8 cellular contexts compared by ENCODE assay signal in genomic region chr14:103333754-103334643, GRCh38. TPM values are rescaled to one million over a fixed set of nuclear protein-coding genes. Genes with fewer than 3 reads are reported as not detected.
DNase-seq lines count a peak whose midpoint lies in the region; ATAC-seq and TF ChIP-seq lines count a peak whose summit lies in the region.

EIF5 (plus strand) TSS chr14:103334237; CDS start chr14:103335861, 1,624 bp downstream.

- H3K27me3 Mint-ChIP-seq in CD4-positive, alpha-beta T cell = peaks cover 4% of the 10 kb centered on the region
- H3K27me3 Mint-ChIP-seq in activated CD4-positive, alpha-beta memory T cell treated with anti-CD3 and anti-CD28 coated beads for 36 hours = peaks cover 1% of the 10 kb centered on the region

- CTCF ChIA-PET in CD4-positive, alpha-beta T cell (lab: Charles Lee) = interaction anchor here (0.6 to 3.3 kb wide), 6 partner anchors 41 to 57 kb away, joined by 3 to 14 read pairs (median 3); partner anchors contain the start of gene MARK3
- CTCF ChIA-PET in activated CD4-positive, alpha-beta memory T cell treated with anti-CD3 and anti-CD28 coated beads for 36 hours (lab: Charles Lee) = interaction anchor here (1.2 to 1.8 kb wide), 4 partner anchors 10 to 57 kb away, joined by 3 to 9 read pairs (median 4); no protein-coding TSS in a partner anchor

- intact Hi-C loops in CD4-positive, alpha-beta T cell (cut with DNase I, micrococcal nuclease) = loop anchor here in 1 of 2 experiments (1.0 to 10.0 kb wide), 6 partner anchors 51 to 1032 kb away; partner anchors contain the start of genes BAG5, CINP, COA8 and MARK3
- intact Hi-C loops in activated CD4-positive, alpha-beta memory T cell treated with anti-CD3 and anti-CD28 coated beads for 36 hours (cut with micrococcal nuclease) = loop anchor here (1.0 to 10.0 kb wide), 4 partner anchors 51 to 1572 kb away; partner anchors contain the start of genes CKB, HSP90AA1, MARK3 and PPP2R5C
- intact Hi-C loops in dorsolateral prefrontal cortex (cut with DNase I) (loop anchor here (1.0 kb wide), 1 partner anchor 51 kb away; the partner anchor contains the start of gene MARK3 (in 2 of the 2)), right lobe of liver (cut with DNase I) (no loop called here)

- peak within 1 kb of the TSS; percentile 59 to 99 (median 94) for H3K4me3 ChIP-seq in dorsolateral prefrontal cortex
- H3K4me3 ChIP-seq in right lobe of liver = peak within 1 kb of the TSS; percentile 91

- H3K4me1 Mint-ChIP-seq in CD4-positive, alpha-beta T cell (ENCODE audit: low read depth) = peaks cover 53% of the 10 kb centered on the region
- peaks cover 47% of the 10 kb centered on the region for H3K4me1 Mint-ChIP-seq in activated CD4-positive, alpha-beta memory T cell treated with anti-CD3 and anti-CD28 coated beads for 36 hours (ENCODE audit: low read depth)

- H3K9me3 Mint-ChIP-seq in CD4-positive, alpha-beta T cell = no peaks in the 10 kb centered on the region
- no peaks in the 10 kb centered on the region for H3K9me3 Mint-ChIP-seq in activated CD4-positive, alpha-beta memory T cell treated with anti-CD3 and anti-CD28 coated beads for 36 hours

- H3K36me3 Mint-ChIP-seq in CD4-positive, alpha-beta T cell (ENCODE audit: low read depth) = peaks cover 49% of the 10 kb centered on the region
- peaks cover 42% of the 10 kb centered on the region for H3K36me3 Mint-ChIP-seq in activated CD4-positive, alpha-beta memory T cell treated with anti-CD3 and anti-CD28 coated beads for 36 hours

- 0% methylated on average over 4 of the region's 103 CpGs for WGBS in right lobe of liver (ENCODE audit: insufficient coverage, low coverage, low lambda C conversion rate, missing lambda C conversion rate)

- TF ChIP-seq POLR2A in right lobe of liver (IDR thresholded peaks at IDR 0.05) = peak; percentile 100

- H3K4me1 ChIP-seq in right lobe of liver = peaks cover 0 to 35% (median 15%) of the 10 kb centered on the region in 4 donors

- POLR2A ChIA-PET in CD4-positive, alpha-beta T cell (lab: Charles Lee) = interaction anchor here (0.7 to 3.7 kb wide), 17 partner anchors 9 to 1966 kb away, joined by 3 to 51 read pairs (median 4); partner anchors contain the start of genes BAG5, MARK3 and XRCC3
- POLR2A ChIA-PET in activated CD4-positive, alpha-beta memory T cell treated with anti-CD3 and anti-CD28 coated beads for 36 hours (lab: Charles Lee) = interaction anchor here (0.8 to 2.7 kb wide), 5 partner anchors 9 to 1246 kb away, joined by 3 to 14 read pairs (median 8); partner anchors contain the start of gene MARK3

- no peaks in the 10 kb centered on the region for H3K9me3 ChIP-seq in CD4-positive, alpha-beta T cell (ENCODE audit: control insufficient read depth, low read length)
- no peaks in the 10 kb centered on the region for H3K9me3 ChIP-seq in right lobe of liver

- H3K27ac Mint-ChIP-seq in CD4-positive, alpha-beta T cell = peak within 1 kb of the TSS; percentile 100
- H3K27ac Mint-ChIP-seq in activated CD4-positive, alpha-beta memory T cell treated with anti-CD3 and anti-CD28 coated beads for 36 hours = peak within 1 kb of the TSS; percentile 96

- no peak for TF ChIP-seq CTCF in CD4-positive, alpha-beta T cell (IDR thresholded peaks at IDR 0.05)
- TF ChIP-seq CTCF in dorsolateral prefrontal cortex (IDR thresholded peaks at IDR 0.05 in 54 of 56, conservative IDR thresholded peaks at IDR 0.05 in 2 of 56; ENCODE audit: low read depth in 1 of 56, partially characterized antibody in 56 of 56) (peak in 48 of 56 donors; percentile 11 to 60 (median 39)), right lobe of liver (IDR thresholded peaks at IDR 0.05) (peak in 1 of 4 donors; percentile 49)

- H3K4me3 Mint-ChIP-seq in CD4-positive, alpha-beta T cell = peak within 1 kb of the TSS; percentile 100
- peak within 1 kb of the TSS; percentile 88 for H3K4me3 Mint-ChIP-seq in activated CD4-positive, alpha-beta memory T cell treated with anti-CD3 and anti-CD28 coated beads for 36 hours

- ATAC-seq in CD4-positive, alpha-beta T cell (ENCODE audit: poor library complexity) = peak; percentile 85
- ATAC-seq in GM19438 (IDR thresholded peaks at IDR 0.05; ENCODE audit: low read depth, unreplicated experiment) = peak; percentile 87
- peak; percentile 58 for ATAC-seq in HG03575 (IDR thresholded peaks at IDR 0.05; ENCODE audit: extremely low read depth, insufficient number of reproducible peaks, low FRiP score, unreplicated experiment)
- ATAC-seq in right lobe of liver = peak; percentile 86 to 92 (median 88)

- peak within 1 kb of the TSS; percentile 99 for H3K27ac ChIP-seq in CD4-positive, alpha-beta T cell (ENCODE audit: low read depth, low read length)
- H3K27ac ChIP-seq in dorsolateral prefrontal cortex (peak within 1 kb of the TSS; percentile 95 to 100 (median 100)), right lobe of liver (peak within 1 kb of the TSS; percentile 100)

- H3K36me3 ChIP-seq in right lobe of liver = peaks cover 18 to 40% (median 32%) of the 10 kb centered on the region in 4 donors

- H3K27me3 ChIP-seq in CD4-positive, alpha-beta T cell (ENCODE audit: control insufficient read depth, insufficient read depth, low read length) = no peaks in the 10 kb centered on the region
- H3K27me3 ChIP-seq in dorsolateral prefrontal cortex (no peaks in the 10 kb centered on the region), right lobe of liver (no peaks in the 10 kb centered on the region)

- DNase-seq in CD4-positive, alpha-beta T cell = peak; percentile 96 to 99 (median 98)
- DNase-seq in NCI-H82 treated with DMSO at 0.1 percent for 48 hours (lab: John Stamatoyannopoulos, UW; ENCODE audit: unreplicated experiment) (peak; percentile 87), dorsolateral prefrontal cortex (peak; percentile 98 to 100 (median 99)), right lobe of liver (peak; percentile 99 to 100 (median 99))
- peak; percentile 99 for DNase-seq in activated CD4-positive, alpha-beta memory T cell treated with anti-CD3 and anti-CD28 coated beads for 36 hours
- peak; percentile 97 to 99 for DNase-seq in stimulated activated CD4-positive, alpha-beta T cell treated with anti-CD3 and anti-CD28 coated beads, Interleukin-4, amount 100 ng/mL, for 4 hours

RNA-seq across cellular contexts. Expression of gene EIF5, which starts in this region (rescaled TPM):
- total RNA-seq in CD4-positive, alpha-beta T cell = 100 to 1,000 TPM; 658 TPM
- 100 to 1,000 TPM; 192 to 196 TPM for total RNA-seq in activated CD4-positive, alpha-beta memory T cell treated with anti-CD3 and anti-CD28 coated beads for 36 hours
- total RNA-seq in dorsolateral prefrontal cortex (100 to 1,000 TPM; 176 to 436 (median 299) TPM), right lobe of liver (100 to 1,000 TPM; 186 to 357 (median 215) TPM)

Comparison
In these comparisons a context has a peak if more than half of its experiments do, and no peak if none do; other contexts are left out.
1. Peak in every context shown above with its lines: DNase-seq, ATAC-seq, H3K4me3 ChIP-seq and H3K27ac ChIP-seq.
2. intact Hi-C loops: an anchor here in activated CD4-positive, alpha-beta memory T cell treated with anti-CD3 and anti-CD28 coated beads for 36 hours (1.0 to 10.0 kb wide) and dorsolateral prefrontal cortex (1.0 kb wide); none called in right lobe of liver.